ENCODE assay signal across 26 cellular contexts in the genomic region with DNA sequence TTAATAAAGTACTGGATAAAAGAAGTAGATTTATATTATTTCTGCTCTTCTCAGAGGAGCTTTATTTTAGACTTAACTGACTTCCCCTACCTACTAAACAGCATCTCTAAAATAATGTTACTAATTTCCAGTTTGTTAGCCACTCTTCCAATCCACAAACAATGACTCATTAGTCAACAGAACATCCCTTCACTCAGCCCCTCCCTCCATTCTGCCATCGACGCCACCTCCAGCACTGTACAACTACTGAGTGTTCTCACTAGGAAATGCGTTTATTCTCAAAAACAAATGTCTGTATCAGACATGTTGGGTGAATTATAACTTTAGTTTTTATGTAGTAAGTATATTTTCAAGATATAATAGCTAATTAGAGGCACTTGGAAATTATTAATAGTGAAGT.
"Had no signal": no experiment of that assay in that cellular context is flagged by ENCODE, and none has a peak within 500 bp of the region (broad histone marks: within the 10 kb centered on the region; RNA-seq: fewer than 3 reads in every experiment).

No MANE protein-coding gene starts in this region.

- H3K4me1 ChIP-seq: ascending aorta, breast epithelium, colonic mucosa, esophagus squamous epithelium, gastroesophageal sphincter, heart right ventricle had no signal

- H3K27ac ChIP-seq: ascending aorta, breast epithelium, cardiac muscle cell, colonic mucosa, epithelial cell of prostate, esophagus squamous epithelium, gastroesophageal sphincter, heart right ventricle had no signal

- H3K27me3 ChIP-seq: ascending aorta, breast epithelium, cardiac muscle cell, colonic mucosa, esophagus squamous epithelium, gastroesophageal sphincter, heart right ventricle had no signal

- H3K4me3 ChIP-seq: ascending aorta, breast epithelium, cardiac muscle cell, colonic mucosa, esophagus squamous epithelium, gastroesophageal sphincter, heart right ventricle had no signal

- H3K36me3 ChIP-seq: ascending aorta, breast epithelium, cardiac muscle cell, colonic mucosa, esophagus squamous epithelium, gastroesophageal sphincter, heart right ventricle had no signal

- DNase-seq: activated CD4-positive, alpha-beta memory T cell treated with anti-CD3 and anti-CD28 coated beads for 36 hours; activated CD4-positive, alpha-beta T cell treated with anti-CD3 and anti-CD28 coated beads for 36 hours; activated CD4-positive, alpha-beta T cell treated with anti-CD3 and anti-CD28 coated beads, Interleukin-2, amount 10 ng/mL, durations not matched to agents 24 days and 14 days; activated CD4-positive, CD25-positive, alpha-beta regulatory T cell; activated CD4-positive, CD25-positive, alpha-beta regulatory T cell treated with anti-CD3 and anti-CD28 coated beads, Interleukin-2, amount 50 U/mL, for 72 hours; activated CD8-positive, alpha-beta memory T cell treated with anti-CD3 and anti-CD28 coated beads, Interleukin-2, amount 50 U/mL, for 48 hours; activated gamma-delta T cell; activated naive CD4-positive, alpha-beta T cell; activated naive CD4-positive, alpha-beta T cell treated with anti-CD3 and anti-CD28 coated beads, Interleukin-2, amount 10 ng/mL, durations not matched to agents 7 days and 5 days; activated naive CD8-positive, alpha-beta T cell treated with anti-CD3 and anti-CD28 coated beads, Interleukin-2, amount 10 ng/mL, durations not matched to agents 7 days and 5 days; activated T-cell treated with anti-CD3 and anti-CD28 coated beads for 4 hours; activated T-cell treated with anti-CD3 and anti-CD28 coated beads, Interleukin-2, amount 50 U/mL, for 24 hours; activated T-cell treated with anti-CD3 and anti-CD28 coated beads, Interleukin-2, amount 50 U/mL, for 72 hours; central memory CD4-positive, alpha-beta T cell; cerebellar nuclear complex; colonic mucosa; effector CD8-positive, alpha-beta T cell; esophagus squamous epithelium; foreskin melanocyte; heart right ventricle; T-helper 2 cell had no signal
